ENCODE assay signal across 16 cellular contexts in genomic region chr14:81330619-81331122, GRCh38.
DNase-seq lines count a peak whose midpoint lies in the region; ATAC-seq, FAIRE-seq and TF ChIP-seq lines count a peak whose summit lies in the region.
"Had no signal": no experiment of that assay in that cellular context is flagged by ENCODE, and none has a peak within 500 bp of the region (broad histone marks: within the 10 kb centered on the region; RNA-seq: fewer than 3 reads in every experiment).

No MANE protein-coding gene starts in this region.

- no peaks in the 10 kb centered on the region for H3K27me3 Mint-ChIP-seq in MCF 10A (ENCODE audit: insufficient read depth, unreplicated experiment)

- peak; percentile 52 for FAIRE-seq in bronchial epithelial cell (lab: Jason Lieb, UNC)
- FAIRE-seq: RCC 7860 had no signal

- H3K4me1 Mint-ChIP-seq in MCF 10A (ENCODE audit: insufficient read depth, unreplicated experiment), result peaks cover 23% of the 10 kb centered on the region

- TF ChIP-seq EP300 in suprapubic skin (IDR thresholded peaks at IDR 0.05), result no peak

- peak; percentile 74 for ATAC-seq in foreskin keratinocyte
- ATAC-seq in HG02798 (IDR thresholded peaks at IDR 0.05; ENCODE audit: poor library complexity, unreplicated experiment), result no peak
- ATAC-seq in GM18907 (IDR thresholded peaks at IDR 0.05; ENCODE audit: unreplicated experiment), result no peak

- no peaks in the 10 kb centered on the region for H3K9me3 ChIP-seq in breast epithelium
- H3K9me3 ChIP-seq in suprapubic skin, result no peaks in the 10 kb centered on the region

- peak overlapping the region; percentile 84 for H3K27ac Mint-ChIP-seq in MCF 10A (ENCODE audit: low read depth, unreplicated experiment)

- H3K27ac ChIP-seq in breast epithelium (peak overlapping the region in 1 of 2 donors; percentile 41), foreskin keratinocyte (peak overlapping the region; percentile 86), suprapubic skin (peak overlapping the region; percentile 58)
- H3K27ac ChIP-seq: BLaER1 treated with 17β-estradiol and CSF1 and Interleukin-3, amounts not matched to agents 10 nM and 100 nM had no signal

- BruUV-seq in MCF 10A (replicated peaks; lab: Mats Ljungman, UMichigan), result no TSS peak

- H3K36me3 ChIP-seq in breast epithelium (no peaks in the 10 kb centered on the region), bronchial epithelial cell (ENCODE audit: control insufficient read depth, insufficient read depth, low read length) (no peaks in the 10 kb centered on the region), suprapubic skin (no peaks in the 10 kb centered on the region)
- H3K36me3 ChIP-seq: BLaER1 treated with 17β-estradiol and CSF1 and Interleukin-3, amounts not matched to agents 10 nM and 100 nM had no signal

- TF ChIP-seq CTCF in MCF 10A (IDR thresholded peaks at IDR 0.05; ENCODE audit: unreplicated experiment) (no peak), breast epithelium (IDR thresholded peaks at IDR 0.05) (no peak), bronchial epithelial cell (IDR thresholded peaks at IDR 0.05; ENCODE audit: insufficient read depth, low read length, severe bottlenecking) (no peak), foreskin keratinocyte (conservative IDR thresholded peaks at IDR 0.05) (no peak), suprapubic skin (IDR thresholded peaks at IDR 0.05) (no peak)

- POLR2A ChIA-PET in MCF 10A (lab: Yijun Ruan, JAX), result interaction anchor here (0.6 to 2.3 kb wide), 16 partner anchors 8 to 1061 kb away, joined by 3 to 32 read pairs (median 4); partner anchors contain the start of gene STON2

- CTCF ChIA-PET in MCF 10A (lab: Yijun Ruan, JAX), result interaction anchor here (0.6 to 1.2 kb wide), 5 partner anchors 9 to 68 kb away, joined by 3 to 4 read pairs (median 3); no protein-coding TSS in a partner anchor

- intact Hi-C loops in MCF 10A (cut with micrococcal nuclease) (no loop called here), breast epithelium (cut with DNase I; ENCODE audit: low total_unique reads) (no loop called here)

- no peaks in the 10 kb centered on the region for H3K4me1 ChIP-seq in breast epithelium
- H3K4me1 ChIP-seq in foreskin keratinocyte, result peaks cover 46% of the 10 kb centered on the region
- peaks cover 40% of the 10 kb centered on the region for H3K4me1 ChIP-seq in suprapubic skin
- H3K4me1 ChIP-seq: BLaER1 treated with 17β-estradiol and CSF1 and Interleukin-3, amounts not matched to agents 10 nM and 100 nM had no signal

- 63% methylated on average over 3 of the region's 3 CpGs for WGBS in suprapubic skin

- TF ChIP-seq POLR2A in breast epithelium (IDR thresholded peaks at IDR 0.05), result no peak
- no peak for TF ChIP-seq POLR2A in suprapubic skin (IDR thresholded peaks at IDR 0.05)

- H3K27me3 ChIP-seq in breast epithelium (no peaks in the 10 kb centered on the region), bronchial epithelial cell (ENCODE audit: control insufficient read depth, insufficient read depth, low read length) (no peaks in the 10 kb centered on the region), foreskin keratinocyte (no peaks in the 10 kb centered on the region), suprapubic skin (no peaks in the 10 kb centered on the region)
- H3K27me3 ChIP-seq: BLaER1 treated with 17β-estradiol and CSF1 and Interleukin-3, amounts not matched to agents 10 nM and 100 nM had no signal

- H3K4me3 Mint-ChIP-seq in MCF 10A (ENCODE audit: unreplicated experiment), result no peak overlapping the region

- H3K4me3 ChIP-seq in breast epithelium (no peak overlapping the region), bronchial epithelial cell (ENCODE audit: low read depth, low read length) (no peak overlapping the region), suprapubic skin (no peak overlapping the region)
- H3K4me3 ChIP-seq: BLaER1 treated with 17β-estradiol and CSF1 and Interleukin-3, amounts not matched to agents 10 nM and 100 nM had no signal

- DNase-seq in MCF 10A (ENCODE audit: unreplicated experiment) (peak; percentile 74), breast epithelium (ENCODE audit: low spot score in 2 of 2) (no peak), bronchial epithelial cell (ENCODE audit: low read depth) (peak; percentile 100), foreskin keratinocyte (peak; percentile 99 to 100), suprapubic skin (ENCODE audit: low spot score in 2 of 2) (no peak), NCI-H526 (lab: John Stamatoyannopoulos, UW) (no peak)
- DNase-seq: HCEC 1CT, KBM-7, NCI-H1092, NCI-H1930, NCI-H2171, NCI-H446 treated with DMSO at 0.1 percent for 48 hours had no signal

- H3K9me3 Mint-ChIP-seq in MCF 10A (ENCODE audit: unreplicated experiment), result no peaks in the 10 kb centered on the region

- no peaks in the 10 kb centered on the region for H3K36me3 Mint-ChIP-seq in MCF 10A (ENCODE audit: insufficient read depth, unreplicated experiment)

Comparison
In these comparisons a context has a peak if more than half of its experiments do, and no peak if none do; other contexts are left out.
1. DNase-seq: peak in MCF 10A (single experiment), bronchial epithelial cell (single experiment) and foreskin keratinocyte (2 of 2); none in breast epithelium (0 of 2), suprapubic skin (0 of 2) and NCI-H526 (0 of 2).